In the genomic region with DNA sequence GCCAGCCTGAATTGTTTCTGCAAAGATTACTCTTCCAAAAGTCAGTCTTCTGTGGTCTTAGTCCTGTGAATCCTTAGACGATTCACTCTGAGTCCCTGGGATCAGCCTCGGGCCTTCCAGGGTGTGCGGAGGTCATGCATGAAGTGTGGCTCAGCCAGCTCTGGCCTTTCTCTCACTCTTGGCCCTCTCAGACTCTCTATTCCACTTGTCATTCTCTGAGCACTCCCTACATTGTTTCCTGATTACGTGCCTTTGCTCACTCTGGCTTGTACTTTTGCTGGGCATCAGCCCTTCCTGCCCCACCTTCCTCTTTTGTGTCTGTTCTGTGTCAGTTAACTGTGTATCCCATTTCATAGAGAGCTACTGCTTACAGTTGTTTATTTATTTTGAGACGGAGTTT, we compare ENCODE assay signal across 10 cellular contexts. TPM values are rescaled to one million over a fixed set of nuclear protein-coding genes. Genes with fewer than 3 reads are reported as not detected.
DNase-seq lines count a peak whose midpoint lies in the region; ATAC-seq and TF ChIP-seq lines count a peak whose summit lies in the region.
"Had no signal": no experiment of that assay in that cellular context is flagged by ENCODE, and none has a peak within 500 bp of the region (broad histone marks: within the 10 kb centered on the region; RNA-seq: fewer than 3 reads in every experiment).

No MANE protein-coding gene starts in this region.

- TF ChIP-seq POLR2A in right lobe of liver (IDR thresholded peaks at IDR 0.05), result no peak
- TF ChIP-seq POLR2A in uterus (IDR thresholded peaks at IDR 0.05), result peak in 1 of 2 donors; percentile 15

- H3K27me3 ChIP-seq in right lobe of liver (no peaks in the 10 kb centered on the region), uterus (no peaks in the 10 kb centered on the region)

- H3K4me1 ChIP-seq in right lobe of liver (peaks cover 0 to 19% (median 5%) of the 10 kb centered on the region in 4 donors), uterus (peaks cover 14 to 19% of the 10 kb centered on the region in 2 donors)

- peaks cover 79% of the 10 kb centered on the region for H3K4me1 Mint-ChIP-seq in activated T-cell treated with anti-CD3 and anti-CD28 coated beads, Interleukin-2, amount 50 U/mL, for 24 hours (ENCODE audit: low read depth)

- intact Hi-C loops in right lobe of liver (cut with DNase I), result no loop called here
- intact Hi-C loops in uterus (cut with DNase I; ENCODE audit: low total_unique reads), result no loop called here

- no peaks in the 10 kb centered on the region for H3K36me3 ChIP-seq in right lobe of liver
- H3K36me3 ChIP-seq in uterus, result no peaks in the 10 kb centered on the region

- peak overlapping the region; percentile 39 for H3K27ac Mint-ChIP-seq in activated T-cell treated with anti-CD3 and anti-CD28 coated beads, Interleukin-2, amount 50 U/mL, for 24 hours
- H3K27ac Mint-ChIP-seq: activated T-helper 1 cell treated with anti-CD3 and anti-CD28 coated beads, Interleukin-12 subunit alpha, Interleukin-12 subunit beta, Interleukin-2, Interleukin-4 antibody, amounts not matched to agents 30 ng/mL and 10 ng/mL and 1 ng/mL, durations not matched to agents 14 hours and 24 hours and 36 hours had no signal

- H3K36me3 Mint-ChIP-seq in activated T-cell treated with anti-CD3 and anti-CD28 coated beads, Interleukin-2, amount 50 U/mL, for 24 hours (ENCODE audit: low read depth), result peaks cover 5% of the 10 kb centered on the region

- H3K27ac ChIP-seq in right lobe of liver (peak overlapping the region in 2 of 3 donors; percentile 1 to 18), uterus (peak overlapping the region; percentile 84 to 94)

- H3K9me3 ChIP-seq in right lobe of liver (no peaks in the 10 kb centered on the region), uterus (no peaks in the 10 kb centered on the region)

- TF ChIP-seq CTCF in cardiac fibroblast (IDR thresholded peaks at IDR 0.05; ENCODE audit: low read depth, low read length), result no peak
- no peak for TF ChIP-seq CTCF in right lobe of liver (IDR thresholded peaks at IDR 0.05)
- TF ChIP-seq CTCF in uterus (IDR thresholded peaks at IDR 0.05), result no peak

- no peaks in the 10 kb centered on the region for H3K9me3 Mint-ChIP-seq in activated T-cell treated with anti-CD3 and anti-CD28 coated beads, Interleukin-2, amount 50 U/mL, for 24 hours
- H3K9me3 Mint-ChIP-seq: activated T-helper 1 cell treated with anti-CD3 and anti-CD28 coated beads, Interleukin-12 subunit alpha, Interleukin-12 subunit beta, Interleukin-2, Interleukin-4 antibody, amounts not matched to agents 30 ng/mL and 10 ng/mL and 1 ng/mL, durations not matched to agents 14 hours and 24 hours and 36 hours had no signal

- H3K4me3 ChIP-seq in cardiac fibroblast (replicated peaks in 1 of 2; ENCODE audit: low read depth in 2 of 2, low read length in 2 of 2) (no peak overlapping the region), right lobe of liver (no peak overlapping the region), uterus (no peak overlapping the region)

- H3K4me3 Mint-ChIP-seq in activated T-cell treated with anti-CD3 and anti-CD28 coated beads, Interleukin-2, amount 50 U/mL, for 24 hours, result no peak overlapping the region
- H3K4me3 Mint-ChIP-seq: activated T-helper 1 cell treated with anti-CD3 and anti-CD28 coated beads, Interleukin-12 subunit alpha, Interleukin-12 subunit beta, Interleukin-2, Interleukin-4 antibody, amounts not matched to agents 30 ng/mL and 10 ng/mL and 1 ng/mL, durations not matched to agents 14 hours and 24 hours and 36 hours had no signal

- WGBS in right lobe of liver (ENCODE audit: insufficient coverage, low coverage, low lambda C conversion rate, missing lambda C conversion rate), result 74% methylated on average over 3 of the region's 5 CpGs

- no peaks in the 10 kb centered on the region for H3K27me3 Mint-ChIP-seq in activated T-cell treated with anti-CD3 and anti-CD28 coated beads, Interleukin-2, amount 50 U/mL, for 24 hours

- no peak for DNase-seq in activated T-cell treated with anti-CD3 and anti-CD28 coated beads, Interleukin-2, amount 50 U/mL, for 24 hours
- DNase-seq in activated T-cell treated with anti-CD3 and anti-CD28 coated beads, Interleukin-2, amount 50 U/mL, for 48 hours, result no peak
- DNase-seq in cardiac fibroblast (ENCODE audit: low read depth in 2 of 2) (peak; percentile 75 to 86), right lobe of liver (no peak), uterus (peak; percentile 50 to 78), NOMO-1 (lab: John Stamatoyannopoulos, UW; ENCODE audit: unreplicated experiment in 2 of 2) (no peak), NCI-H774 (lab: John Stamatoyannopoulos, UW) (no peak)
- DNase-seq: stimulated activated CD4-positive, alpha-beta T cell treated with anti-CD3 and anti-CD28 coated beads, Interleukin-4, amount 100 ng/mL, for 4 hours had no signal

- ATAC-seq in right lobe of liver (peak; percentile 47 to 75 (median 67)), HG02571 (IDR thresholded peaks at IDR 0.05; ENCODE audit: unreplicated experiment) (no peak)

RNA-seq across cellular contexts. Expression of a gene that starts 36.0 kb away (rescaled TPM):
- 10 to 100 TPM; 22.4 to 49.2 (median 41.4) TPM for total RNA-seq in right lobe of liver
- total RNA-seq in uterus, result 10 to 100 TPM; 28.2 to 79.2 (median 46.2) TPM

Comparison
In these comparisons a context has a peak if more than half of its experiments do, and no peak if none do; other contexts are left out.
1. DNase-seq: peak in cardiac fibroblast (2 of 2) and uterus (2 of 2); none in activated T-cell treated with anti-CD3 and anti-CD28 coated beads, Interleukin-2, amount 50 U/mL, for 24 hours (single experiment), activated T-cell treated with anti-CD3 and anti-CD28 coated beads, Interleukin-2, amount 50 U/mL, for 48 hours (0 of 2), right lobe of liver (0 of 3), NOMO-1 (0 of 2) and NCI-H774 (single experiment).